Comparison of ENCODE assay signal across 25 cellular contexts in the genomic region with DNA sequence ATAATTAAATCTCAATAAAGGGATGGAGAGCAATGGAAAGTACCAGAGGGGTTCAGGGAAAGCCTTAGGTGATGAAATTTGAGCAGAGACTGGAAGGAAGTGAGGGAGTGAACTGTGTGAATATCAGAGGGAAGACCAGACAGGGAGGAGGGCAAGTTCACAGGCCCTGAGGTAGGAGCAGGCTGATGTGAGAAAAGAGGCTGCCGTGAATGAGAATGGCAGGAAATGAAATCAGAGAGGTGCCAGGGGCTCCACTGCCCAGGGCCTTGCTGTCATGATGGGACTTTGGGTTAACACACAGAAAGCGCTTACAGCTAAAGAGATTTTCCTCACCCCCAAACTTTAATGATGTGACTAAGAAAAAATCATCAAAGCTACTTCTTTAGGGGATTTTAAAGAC. TPM values are rescaled to one million over a fixed set of nuclear protein-coding genes. Genes with fewer than 3 reads are reported as not detected.
DNase-seq lines count a peak whose midpoint lies in the region; ATAC-seq and TF ChIP-seq lines count a peak whose summit lies in the region.
"Had no signal": no experiment of that assay in that cellular context is flagged by ENCODE, and none has a peak within 500 bp of the region (broad histone marks: within the 10 kb centered on the region; RNA-seq: fewer than 3 reads in every experiment).

No MANE protein-coding gene starts in this region.

- H3K9me3 ChIP-seq in BE2C: no peaks in the 10 kb centered on the region
- H3K9me3 ChIP-seq: breast epithelium, esophagus squamous epithelium, Peyer's patch, SJSA1 had no signal

- H3K4me1 Mint-ChIP-seq in osteocyte (ENCODE audit: unreplicated experiment): peaks cover 33% of the 10 kb centered on the region
- H3K4me1 Mint-ChIP-seq in activated CD8-positive, alpha-beta T cell treated with anti-CD3 and anti-CD28 coated beads, Interleukin-2, amount 10 ng/mL, durations not matched to agents 7 days and 5 days (ENCODE audit: low read depth): no peaks in the 10 kb centered on the region

- POLR2A ChIA-PET in activated CD8-positive, alpha-beta T cell treated with anti-CD3 and anti-CD28 coated beads, Interleukin-2, amount 10 ng/mL, durations not matched to agents 7 days and 5 days (lab: Charles Lee): no interaction called here

- no peak for ATAC-seq in activated CD8-positive, alpha-beta T cell treated with anti-CD3 and anti-CD28 coated beads, Interleukin-2, amount 10 ng/mL, durations not matched to agents 7 days and 5 days
- ATAC-seq in HG03280 (IDR thresholded peaks at IDR 0.05; ENCODE audit: unreplicated experiment): no peak
- ATAC-seq: gastroesophageal sphincter had no signal

- no peaks in the 10 kb centered on the region for H3K9me3 Mint-ChIP-seq in osteocyte (ENCODE audit: unreplicated experiment)
- H3K9me3 Mint-ChIP-seq in activated CD8-positive, alpha-beta T cell treated with anti-CD3 and anti-CD28 coated beads, Interleukin-2, amount 10 ng/mL, durations not matched to agents 7 days and 5 days (ENCODE audit: insufficient read depth): no peaks in the 10 kb centered on the region

- H3K27ac Mint-ChIP-seq in osteocyte (ENCODE audit: unreplicated experiment): peak overlapping the region; percentile 27
- H3K27ac Mint-ChIP-seq in activated CD8-positive, alpha-beta T cell treated with anti-CD3 and anti-CD28 coated beads, Interleukin-2, amount 10 ng/mL, durations not matched to agents 7 days and 5 days: no peak overlapping the region
- H3K27ac Mint-ChIP-seq: T-cell had no signal

- no peaks in the 10 kb centered on the region for H3K27me3 ChIP-seq in BE2C
- H3K27me3 ChIP-seq: breast epithelium, Peyer's patch, SJSA1 had no signal

- H3K36me3 Mint-ChIP-seq in osteocyte (ENCODE audit: unreplicated experiment): no peaks in the 10 kb centered on the region
- H3K36me3 Mint-ChIP-seq in activated CD8-positive, alpha-beta T cell treated with anti-CD3 and anti-CD28 coated beads, Interleukin-2, amount 10 ng/mL, durations not matched to agents 7 days and 5 days (ENCODE audit: low read depth): no peaks in the 10 kb centered on the region
- H3K36me3 Mint-ChIP-seq: CD4-positive, alpha-beta memory T cell; T-cell had no signal

- H3K27me3 Mint-ChIP-seq in osteocyte (ENCODE audit: unreplicated experiment): no peaks in the 10 kb centered on the region
- peaks cover 5% of the 10 kb centered on the region for H3K27me3 Mint-ChIP-seq in activated CD8-positive, alpha-beta T cell treated with anti-CD3 and anti-CD28 coated beads, Interleukin-2, amount 10 ng/mL, durations not matched to agents 7 days and 5 days (ENCODE audit: low read depth)

- no peak overlapping the region for H3K4me3 Mint-ChIP-seq in osteocyte (ENCODE audit: unreplicated experiment)
- H3K4me3 Mint-ChIP-seq in activated CD8-positive, alpha-beta T cell treated with anti-CD3 and anti-CD28 coated beads, Interleukin-2, amount 10 ng/mL, durations not matched to agents 7 days and 5 days: no peak overlapping the region
- H3K4me3 Mint-ChIP-seq: CD4-positive, alpha-beta memory T cell; T-cell had no signal

- CTCF ChIA-PET in activated CD8-positive, alpha-beta T cell treated with anti-CD3 and anti-CD28 coated beads, Interleukin-2, amount 10 ng/mL, durations not matched to agents 7 days and 5 days (lab: Charles Lee): no interaction called here

- no peak for TF ChIP-seq CTCF in osteocyte (IDR thresholded peaks at IDR 0.05)
- no peak for TF ChIP-seq CTCF in BE2C (IDR thresholded peaks at IDR 0.05; ENCODE audit: low read depth, low read length)

- H3K4me1 ChIP-seq in BE2C: peaks cover 14% of the 10 kb centered on the region
- H3K4me1 ChIP-seq: breast epithelium, gastroesophageal sphincter, Peyer's patch had no signal

- DNase-seq in DMS153 (lab: John Stamatoyannopoulos, UW) (peak; percentile 0), DMS153 treated with DMSO at 0.1 percent for 48 hours (lab: John Stamatoyannopoulos, UW; ENCODE audit: unreplicated experiment) (no peak), RKO (ENCODE audit: low spot score) (peak; percentile 83), iPS-NIHi7 (ENCODE audit: extremely low spot score) (peak; percentile 24), osteocyte (ENCODE audit: extremely low spot score, unreplicated experiment) (no peak), BE2C (no peak)
- no peak for DNase-seq in activated CD8-positive, alpha-beta T cell treated with anti-CD3 and anti-CD28 coated beads, Interleukin-2, amount 10 ng/mL, durations not matched to agents 7 days and 5 days
- DNase-seq: activated CD4-positive, alpha-beta T cell treated with anti-CD3 and anti-CD28 coated beads for 1 hour; amniotic stem cell; CD4-positive, alpha-beta memory T cell; DMS 273 treated with DMSO at 0.1 percent for 48 hours; effector memory CD4-positive, alpha-beta T cell; esophagus squamous epithelium; GF-D8; hippocampal formation; NCI-H1436; NCI-H2171; NCI-H524 treated with DMSO at 0.1 percent for 48 hours; Peyer's patch; T-cell; trophoblast cell had no signal

- H3K4me3 ChIP-seq in BE2C (ENCODE audit: low read depth, low read length): no peak overlapping the region
- H3K4me3 ChIP-seq: breast epithelium, esophagus squamous epithelium, gastroesophageal sphincter, Peyer's patch, SJSA1 had no signal

- no peaks in the 10 kb centered on the region for H3K36me3 ChIP-seq in BE2C
- H3K36me3 ChIP-seq: breast epithelium, esophagus squamous epithelium, gastroesophageal sphincter, Peyer's patch, SJSA1 had no signal

RNA-seq across cellular contexts. Expression of a gene that starts 53.8 kb away (rescaled TPM):
- 1.3 TPM in 2 replicates for total RNA-seq in osteocyte
- total RNA-seq in activated CD8-positive, alpha-beta T cell treated with anti-CD3 and anti-CD28 coated beads, Interleukin-2, amount 10 ng/mL, durations not matched to agents 7 days and 5 days: not detected
- 20.7 TPM for polyA plus RNA-seq in BE2C (2012; ENCODE audit: insufficient read depth, insufficient read length, low read depth)
- total RNA-seq: breast epithelium; CD4-positive, alpha-beta memory T cell; esophagus squamous epithelium; gastroesophageal sphincter; T-cell had no signal
- polyA plus RNA-seq: CD4-positive, alpha-beta memory T cell had no signal

Comparison
In these comparisons a context has a peak if more than half of its experiments do, and no peak if none do; other contexts are left out.
1. DNase-seq: peak in DMS153 (single experiment), RKO (single experiment) and iPS-NIHi7 (single experiment); none in DMS153 treated with DMSO at 0.1 percent for 48 hours (single experiment), osteocyte (single experiment), activated CD8-positive, alpha-beta T cell treated with anti-CD3 and anti-CD28 coated beads, Interleukin-2, amount 10 ng/mL, durations not matched to agents 7 days and 5 days (single experiment) and BE2C (single experiment).